Comparison of ENCODE assay signal across 8 cellular contexts in genomic region chr7:116862234-116863167, GRCh38. TPM values are rescaled to one million over a fixed set of nuclear protein-coding genes. Genes with fewer than 3 reads are reported as not detected.
DNase-seq lines count a peak whose midpoint lies in the region; ATAC-seq and TF ChIP-seq lines count a peak whose summit lies in the region.

Gene CAPZA2, plus strand, starts transcription at chr7:116862587. Its CDS starts 25 bp downstream, at chr7:116862612.

- 0 to 1% methylated on average over 7 to 12 of the region's 98 CpGs for whole genome bisulfite sequencing in esophagus squamous epithelium, 2 donors

- peak; percentile 90 for DNase-seq in EL
- DNase-seq in GM23338 (ENCODE audit: low spot score), result peak; percentile 92
- peak; percentile 89 to 96 for DNase-seq in Kasumi-1 (lab: John Stamatoyannopoulos, UW)
- peak; percentile 96 for DNase-seq in RKO (ENCODE audit: low spot score)
- peak; percentile 95 for DNase-seq in activated T-helper 1 cell treated with Interleukin-2 at 50 U/mL for 16 hours (ENCODE audit: low read depth)
- DNase-seq in esophagus squamous epithelium (lab: John Stamatoyannopoulos, UW), result peak; percentile 55
- DNase-seq in naive B cell, result peak; percentile 97
- DNase-seq in stimulated activated effector memory CD8-positive, alpha-beta T cell treated with anti-CD3 and anti-CD28 coated beads, Interleukin-12 subunit alpha, Interleukin-12 subunit beta, amount 100 ng/mL, for 72 hours (ENCODE audit: low spot score in 2 of 2), result peak; percentile 96 to 98

- TF ChIP-seq CTCF in GM23338 (conservative IDR thresholded peaks at IDR 0.05; ENCODE audit: low read depth in 2 of 2) (no peak), esophagus squamous epithelium (IDR thresholded peaks at IDR 0.05) (peak in 5 of 6 experiments; percentile 12 to 89 (median 85))

- peak; percentile 89 for ATAC-seq in GM23338
- ATAC-seq in naive B cell (ENCODE audit: low read depth in 2 of 2), result peak; percentile 82 to 84
- ATAC-seq in stimulated activated effector memory CD8-positive, alpha-beta T cell treated with anti-CD3 and anti-CD28 coated beads, Interleukin-12 subunit alpha, Interleukin-12 subunit beta, amount 100 ng/mL, for 72 hours, result peak; percentile 95

- TF ChIP-seq POLR2A in esophagus squamous epithelium (IDR thresholded peaks at IDR 0.05), result peak in 3 of 4 donors; percentile 57 to 85 (median 71)

- peak within 1 kb of the TSS; percentile 96 for H3K4me3 Mint-ChIP-seq in GM23338
- H3K4me3 Mint-ChIP-seq in naive B cell, result peak within 1 kb of the TSS; percentile 95 to 100 (median 98)
- peak within 1 kb of the TSS; percentile 92 for H3K4me3 Mint-ChIP-seq in stimulated activated effector memory CD8-positive, alpha-beta T cell treated with anti-CD3 and anti-CD28 coated beads, Interleukin-12 subunit alpha, Interleukin-12 subunit beta, amount 100 ng/mL, for 72 hours

- H3K36me3 Mint-ChIP-seq in GM23338 (ENCODE audit: low read depth) (no peaks in the 10 kb centered on the region), naive B cell (peaks cover 0 to 8% of the 10 kb centered on the region in 2 donors)
- H3K36me3 Mint-ChIP-seq in stimulated activated effector memory CD8-positive, alpha-beta T cell treated with anti-CD3 and anti-CD28 coated beads, Interleukin-12 subunit alpha, Interleukin-12 subunit beta, amount 100 ng/mL, for 72 hours, result peaks cover 32% of the 10 kb centered on the region

- H3K36me3 ChIP-seq in GM23338 (ENCODE audit: insufficient read depth), result no peaks in the 10 kb centered on the region
- H3K36me3 ChIP-seq in esophagus squamous epithelium, result no peaks in the 10 kb centered on the region

- H3K4me1 Mint-ChIP-seq in GM23338, result peaks cover 23% of the 10 kb centered on the region
- peaks cover 22 to 44% (median 30%) of the 10 kb centered on the region in 3 donors for H3K4me1 Mint-ChIP-seq in naive B cell
- H3K4me1 Mint-ChIP-seq in stimulated activated effector memory CD8-positive, alpha-beta T cell treated with anti-CD3 and anti-CD28 coated beads, Interleukin-12 subunit alpha, Interleukin-12 subunit beta, amount 100 ng/mL, for 72 hours, result peaks cover 34% of the 10 kb centered on the region

- peak within 1 kb of the TSS; percentile 91 for H3K4me2 ChIP-seq in GM23338

- H3K79me2 ChIP-seq in GM23338 (replicated peaks; ENCODE audit: insufficient read depth), result peaks cover 46% of the 10 kb centered on the region

- H3K9me3 ChIP-seq in esophagus squamous epithelium, result no peaks in the 10 kb centered on the region

- peak within 1 kb of the TSS; percentile 92 for H3K27ac Mint-ChIP-seq in GM23338
- H3K27ac Mint-ChIP-seq in naive B cell, result peak within 1 kb of the TSS; percentile 93 to 99 (median 94)
- H3K27ac Mint-ChIP-seq in stimulated activated effector memory CD8-positive, alpha-beta T cell treated with anti-CD3 and anti-CD28 coated beads, Interleukin-12 subunit alpha, Interleukin-12 subunit beta, amount 100 ng/mL, for 72 hours, result peak within 1 kb of the TSS; percentile 97

- H3K4me1 ChIP-seq in GM23338 (ENCODE audit: insufficient read depth), result peaks cover 10% of the 10 kb centered on the region
- peaks cover 6 to 51% (median 11%) of the 10 kb centered on the region in 3 donors for H3K4me1 ChIP-seq in esophagus squamous epithelium

- peak within 1 kb of the TSS; percentile 80 for H2AFZ ChIP-seq in GM23338

- peaks cover 11% of the 10 kb centered on the region for H4K20me1 ChIP-seq in GM23338 (replicated peaks; ENCODE audit: insufficient read depth)

- H3K27ac ChIP-seq in GM23338 (ENCODE audit: low read depth) (peak within 1 kb of the TSS; percentile 85), esophagus squamous epithelium (peak within 1 kb of the TSS; percentile 97 to 100 (median 99))

- H3K9me3 Mint-ChIP-seq in GM23338, result no peaks in the 10 kb centered on the region
- H3K9me3 Mint-ChIP-seq in naive B cell, result no peaks in the 10 kb centered on the region
- no peaks in the 10 kb centered on the region for H3K9me3 Mint-ChIP-seq in stimulated activated effector memory CD8-positive, alpha-beta T cell treated with anti-CD3 and anti-CD28 coated beads, Interleukin-12 subunit alpha, Interleukin-12 subunit beta, amount 100 ng/mL, for 72 hours

- H3K27me3 ChIP-seq in GM23338 (ENCODE audit: insufficient read depth), result no peaks in the 10 kb centered on the region
- no peaks in the 10 kb centered on the region for H3K27me3 ChIP-seq in esophagus squamous epithelium

- intact Hi-C loops in esophagus squamous epithelium (cut with DNase I), result no loop called here

- no peaks in the 10 kb centered on the region for H3F3A ChIP-seq in GM23338 (replicated peaks; ENCODE audit: low read depth)

- H3K27me3 Mint-ChIP-seq in GM23338 (ENCODE audit: insufficient read depth, low read depth, poor library complexity), result peaks cover 13% of the 10 kb centered on the region
- H3K27me3 Mint-ChIP-seq in naive B cell, result peaks cover 6 to 26% (median 14%) of the 10 kb centered on the region in 3 donors

- no peaks in the 10 kb centered on the region for H3K9me2 ChIP-seq in GM23338 (ENCODE audit: insufficient read depth)

- peak within 1 kb of the TSS; percentile 70 for H3K4me3 ChIP-seq in GM23338
- peak within 1 kb of the TSS; percentile 81 to 99 (median 90) for H3K4me3 ChIP-seq in esophagus squamous epithelium

TF ChIP-seq in GM23338, 12 proteins besides CTCF, POLR2A, EP300 and RAD21:
- no peak for TF ChIP-seq EZH2phosphoT487 (IDR thresholded peaks at IDR 0.05; ENCODE audit: unreplicated experiment)
- no peak for TF ChIP-seq ZNF462 (CRISPR knock-in tag; IDR thresholded peaks at IDR 0.05)
- TF ChIP-seq JUNB (IDR thresholded peaks at IDR 0.05; ENCODE audit: unreplicated experiment), result no peak
- TF ChIP-seq POLR2AphosphoS5 (IDR thresholded peaks at IDR 0.05; ENCODE audit: low read depth), result peak; percentile 87
- TF ChIP-seq NANOG (IDR thresholded peaks at IDR 0.05; ENCODE audit: borderline replicate concordance), result no peak
- TF ChIP-seq ZNF114 (CRISPR knock-in tag; IDR thresholded peaks at IDR 0.05), result no peak
- no peak for TF ChIP-seq STAT1 (IDR thresholded peaks at IDR 0.05; ENCODE audit: unreplicated experiment)
- no peak for TF ChIP-seq EZH2 (IDR thresholded peaks at IDR 0.05; ENCODE audit: low read depth, unreplicated experiment)
- TF ChIP-seq CREB1 (CRISPR knock-in tag; IDR thresholded peaks at IDR 0.05; ENCODE audit: low read depth), result no peak

RNA-seq across cellular contexts. Expression of gene CAPZA2, which starts in this region (rescaled TPM):
- 106 and 141 TPM in 2 replicates for total RNA-seq in GM23338 (2014; rRNA removed; shearing (Covaris generic))
- 49.1 and 49.9 TPM in 2 replicates for polyA plus RNA-seq in GM23338 (2016; fragmentation: Nextera tagmentation; extraction: Ambion mirVana)
- total RNA-seq in esophagus squamous epithelium, result 100 to 1,000 TPM in 1 of 4 donors, 10 to 100 TPM in 3; 68.7 to 123 (median 84.1) TPM
- 100 to 1,000 TPM; 208 to 366 (median 227) TPM for polyA plus RNA-seq in naive B cell (ENCODE audit: low read depth in 6 of 6)

Comparison
In these comparisons a context has a peak if more than half of its experiments do, and no peak if none do; other contexts are left out.
1. Peak in every context shown above with its lines: DNase-seq, ATAC-seq, H3K4me3 ChIP-seq and H3K27ac ChIP-seq.
2. CTCF ChIP-seq: peak in esophagus squamous epithelium (5 of 6); none in GM23338 (0 of 2).